14 cellular contexts compared by ENCODE assay signal in genomic region chr2:148527488-148528340, GRCh38.
A peak's percentile ranks its signal among the peaks of the same experiment; 100 is the strongest.
DNase-seq lines count a peak whose midpoint lies in the region; ATAC-seq and TF ChIP-seq lines count a peak whose summit lies in the region.
"Had no signal": no experiment of that assay in that cellular context is flagged by ENCODE, and none has a peak within 500 bp of the region (broad histone marks: within the 10 kb centered on the region; RNA-seq: fewer than 3 reads in every experiment).

No MANE protein-coding gene starts in this region.

- no peaks in the 10 kb centered on the region for H3K4me1 ChIP-seq in RWPE2 (ENCODE audit: insufficient read depth, poor library complexity, severe bottlenecking)

- peak overlapping the region; percentile 79 to 95 for H3K27ac Mint-ChIP-seq in activated naive CD4-positive, alpha-beta T cell treated with anti-CD3 and anti-CD28 coated beads, Interleukin-2, amount 50 U/mL, for 72 hours
- no peak overlapping the region for H3K27ac Mint-ChIP-seq in osteocyte (ENCODE audit: unreplicated experiment)

- H3K4me3 Mint-ChIP-seq in osteocyte (ENCODE audit: unreplicated experiment), result no peak overlapping the region

- H3K36me3 ChIP-seq in RWPE2 (ENCODE audit: low read depth) (no peaks in the 10 kb centered on the region), MG63 (no peaks in the 10 kb centered on the region)
- H3K36me3 ChIP-seq: left ventricle myocardium inferior, thoracic aorta, WERI-Rb-1 had no signal

- H3K27me3 ChIP-seq in RWPE2 (ENCODE audit: insufficient read depth, poor library complexity, severe bottlenecking) (no peaks in the 10 kb centered on the region), MG63 (no peaks in the 10 kb centered on the region)

- no peaks in the 10 kb centered on the region for H3K27me3 Mint-ChIP-seq in osteocyte (ENCODE audit: unreplicated experiment)

- peaks cover 9 to 12% of the 10 kb centered on the region in 2 donors for H3K9me3 Mint-ChIP-seq in activated naive CD4-positive, alpha-beta T cell treated with anti-CD3 and anti-CD28 coated beads, Interleukin-2, amount 50 U/mL, for 72 hours
- H3K9me3 Mint-ChIP-seq in osteocyte (ENCODE audit: unreplicated experiment), result no peaks in the 10 kb centered on the region

- H3K27ac ChIP-seq in RWPE2 (ENCODE audit: poor library complexity, severe bottlenecking), result no peak overlapping the region
- H3K27ac ChIP-seq: left ventricle myocardium inferior, thoracic aorta, WERI-Rb-1 had no signal

- H3K4me1 Mint-ChIP-seq in osteocyte (ENCODE audit: unreplicated experiment), result no peaks in the 10 kb centered on the region

- peak; percentile 20; the same call in 1 of the 3 replicates for ATAC-seq in RWPE2 (ENCODE audit: low read depth)
- peak; percentile 12 to 61 for ATAC-seq in activated naive CD4-positive, alpha-beta T cell treated with anti-CD3 and anti-CD28 coated beads, Interleukin-2, amount 50 U/mL, for 72 hours
- ATAC-seq in HG02870 (IDR thresholded peaks at IDR 0.05; ENCODE audit: unreplicated experiment), result no peak

- H3K4me3 ChIP-seq in RWPE2 (ENCODE audit: severe bottlenecking) (no peak overlapping the region), MG63 (no peak overlapping the region)
- H3K4me3 ChIP-seq: left ventricle myocardium inferior, thoracic aorta had no signal

- H3K36me3 Mint-ChIP-seq in activated naive CD4-positive, alpha-beta T cell treated with anti-CD3 and anti-CD28 coated beads, Interleukin-2, amount 50 U/mL, for 72 hours, result peaks cover 5 to 26% of the 10 kb centered on the region in 2 donors
- no peaks in the 10 kb centered on the region for H3K36me3 Mint-ChIP-seq in osteocyte (ENCODE audit: unreplicated experiment)

- no peaks in the 10 kb centered on the region for H3K9me3 ChIP-seq in RWPE2 (ENCODE audit: severe bottlenecking)
- H3K9me3 ChIP-seq in MG63, result no peaks in the 10 kb centered on the region
- H3K9me3 ChIP-seq: left ventricle myocardium inferior, thoracic aorta had no signal

- DNase-seq in activated T-cell treated with anti-CD3 and anti-CD28 coated beads, Interleukin-2, amount 50 U/mL, for 1 hour, result peak; percentile 29
- DNase-seq in activated T-cell treated with anti-CD3 and anti-CD28 coated beads for 4 hours, result no peak
- DNase-seq in RWPE2 (ENCODE audit: low spot score), result no peak
- no peak for DNase-seq in activated naive CD4-positive, alpha-beta T cell treated with anti-CD3 and anti-CD28 coated beads, Interleukin-2, amount 50 U/mL, for 72 hours (ENCODE audit: low spot score in 2 of 2)
- DNase-seq in osteocyte (ENCODE audit: extremely low spot score, unreplicated experiment), result peak; percentile 72
- no peak for DNase-seq in cerebellum (ENCODE audit: low spot score)
- no peak for DNase-seq in MG63
- DNase-seq: left ventricle myocardium inferior, MM.1S, NCI-H2029, NCI-H524 treated with DMSO at 0.1 percent for 48 hours, WERI-Rb-1 had no signal

- no peak for TF ChIP-seq CTCF in RWPE2 (IDR thresholded peaks at IDR 0.05; ENCODE audit: poor library complexity, severe bottlenecking)
- no peak for TF ChIP-seq CTCF in osteocyte (IDR thresholded peaks at IDR 0.05)

Comparison
In these comparisons a context has a peak if more than half of its experiments do, and no peak if none do; other contexts are left out.
1. DNase-seq: peak in activated T-cell treated with anti-CD3 and anti-CD28 coated beads, Interleukin-2, amount 50 U/mL, for 1 hour (single experiment) and osteocyte (single experiment); none in activated T-cell treated with anti-CD3 and anti-CD28 coated beads for 4 hours (single experiment), RWPE2 (single experiment), activated naive CD4-positive, alpha-beta T cell treated with anti-CD3 and anti-CD28 coated beads, Interleukin-2, amount 50 U/mL, for 72 hours (0 of 2), cerebellum (single experiment) and MG63 (single experiment).